In genomic region chrX:19869195-19869594, GRCh38 we compare ENCODE assay signal across 25 cellular contexts. TPM values are rescaled to one million over a fixed set of nuclear protein-coding genes. Genes with fewer than 3 reads are reported as not detected.
DNase-seq lines count a peak whose midpoint lies in the region; ATAC-seq, FAIRE-seq and TF ChIP-seq lines count a peak whose summit lies in the region.
"Had no signal": no experiment of that assay in that cellular context is flagged by ENCODE, and none has a peak within 500 bp of the region (broad histone marks: within the 10 kb centered on the region; RNA-seq: fewer than 3 reads in every experiment).

No MANE protein-coding gene starts in this region.

- peak overlapping the region; percentile 13 for H3K4me2 ChIP-seq in MM.1S (ENCODE audit: low read depth, low read length)
- peak overlapping the region; percentile 67 for H3K4me2 ChIP-seq in GM12878 (ENCODE audit: control insufficient read depth, insufficient read depth)

- H2AFZ ChIP-seq in MM.1S (ENCODE audit: low read length) (no peak overlapping the region), GM12878 (ENCODE audit: control insufficient read depth, low read depth, low read length) (no peak overlapping the region)
- H2AFZ ChIP-seq: GM23248 had no signal

- H3F3A ChIP-seq in MM.1S (ENCODE audit: insufficient read depth, low read length): no peaks in the 10 kb centered on the region

- peaks cover 59% of the 10 kb centered on the region for H3K4me1 ChIP-seq in MM.1S (ENCODE audit: low read length)
- H3K4me1 ChIP-seq in GM12878 (ENCODE audit: control insufficient read depth, insufficient read depth, low read length): peaks cover 62% of the 10 kb centered on the region

- no peak for FAIRE-seq in GM12878 (lab: Jason Lieb, UNC)
- FAIRE-seq: colon, endometrium, TTC549 had no signal

- CTCF ChIA-PET in CD4-positive, alpha-beta T cell (lab: Charles Lee): no interaction called here
- CTCF ChIA-PET in GM12878 (lab: Yijun Ruan, JAX): interaction anchor here (1.2 to 2.0 kb wide), 2 partner anchors 13 to 123 kb away, joined by 3 to 4 read pairs; no protein-coding TSS in a partner anchor

- POLR2A ChIA-PET in CD4-positive, alpha-beta T cell (lab: Charles Lee): interaction anchor here (0.7 to 1.7 kb wide), 4 partner anchors 20 to 70 kb away, joined by 3 to 5 read pairs (median 4); no protein-coding TSS in a partner anchor
- POLR2A ChIA-PET in GM12878 (lab: Charles Lee): interaction anchor here (0.7 to 2.2 kb wide), 3 partner anchors 9 to 123 kb away, joined by 3 to 9 read pairs (median 3); no protein-coding TSS in a partner anchor

- H3K36me3 Mint-ChIP-seq in CD4-positive, alpha-beta T cell (ENCODE audit: low read depth): no peaks in the 10 kb centered on the region
- H3K36me3 Mint-ChIP-seq: activated CD4-positive, alpha-beta memory T cell treated with anti-CD3 and anti-CD28 coated beads for 36 hours; activated naive CD4-positive, alpha-beta T cell treated with anti-CD3 and anti-CD28 coated beads, Interleukin-2, amount 50 U/mL, for 72 hours had no signal

- peaks cover 75% of the 10 kb centered on the region for H3K4me1 Mint-ChIP-seq in CD4-positive, alpha-beta T cell (ENCODE audit: low read depth)

- TF ChIP-seq POLR2A in GM12878 (IDR thresholded peaks at IDR 0.05; ENCODE audit: low read depth, low read length): no peak

- no peak overlapping the region for H3K27ac ChIP-seq in CD4-positive, alpha-beta T cell (ENCODE audit: low read depth, low read length)
- H3K27ac ChIP-seq in MM.1S (ENCODE audit: low read length) (no peak overlapping the region), GM12878 (ENCODE audit: control insufficient read depth, insufficient read depth) (peak overlapping the region; percentile 86), coronary artery (no peak overlapping the region)
- H3K27ac ChIP-seq: GM23248, psoas muscle, skin epidermis had no signal

- no peaks in the 10 kb centered on the region for H3K9me2 ChIP-seq in MM.1S (replicated peaks; ENCODE audit: insufficient read depth, low read length)

- H3K9ac ChIP-seq in MM.1S (ENCODE audit: low read length) (no peak overlapping the region), GM12878 (ENCODE audit: control insufficient read depth, insufficient read depth, low read length) (no peak overlapping the region)
- H3K9ac ChIP-seq: GM23248 had no signal

- H3K4me3 ChIP-seq in MM.1S (ENCODE audit: low read length) (no peak overlapping the region), GM12878 (no peak overlapping the region), coronary artery (no peak overlapping the region)
- H3K4me3 ChIP-seq: GM23248, left lung, psoas muscle, skin epidermis had no signal

- H3K27me3 Mint-ChIP-seq in CD4-positive, alpha-beta T cell: no peaks in the 10 kb centered on the region
- H3K27me3 Mint-ChIP-seq: activated CD4-positive, alpha-beta memory T cell treated with anti-CD3 and anti-CD28 coated beads for 36 hours had no signal

- no peaks in the 10 kb centered on the region for H3K36me3 ChIP-seq in MM.1S (replicated peaks; ENCODE audit: insufficient read depth, low read length)
- H3K36me3 ChIP-seq in GM12878 (ENCODE audit: control insufficient read depth in 2 of 2, insufficient read depth in 2 of 2, low read length in 1 of 2): no peaks in the 10 kb centered on the region; a peak in 2 of 4 replicates
- H3K36me3 ChIP-seq: left lung had no signal

- no peaks in the 10 kb centered on the region for H3K27me3 ChIP-seq in CD4-positive, alpha-beta T cell (ENCODE audit: control insufficient read depth, insufficient read depth, low read length)
- no peaks in the 10 kb centered on the region for H3K27me3 ChIP-seq in MM.1S (replicated peaks; ENCODE audit: insufficient read depth, low read length)
- no peaks in the 10 kb centered on the region for H3K27me3 ChIP-seq in GM12878 (replicated peaks in 1 of 2; ENCODE audit: control insufficient read depth in 2 of 2, insufficient read depth in 2 of 2, low read length in 1 of 2)
- H3K27me3 ChIP-seq: left lung had no signal

- BruUV-seq in GM12878 (replicated peaks; lab: Mats Ljungman, UMichigan): no TSS peak

- H3K9me3 ChIP-seq in CD4-positive, alpha-beta T cell (ENCODE audit: control insufficient read depth, low read length): no peaks in the 10 kb centered on the region
- no peaks in the 10 kb centered on the region for H3K9me3 ChIP-seq in MM.1S (replicated peaks; ENCODE audit: insufficient read depth, low read length)
- no peaks in the 10 kb centered on the region; the same call in 2 of the 3 replicates for H3K9me3 ChIP-seq in GM12878 (replicated peaks; ENCODE audit: control insufficient read depth, insufficient read depth, low read length)
- H3K9me3 ChIP-seq: left lung, psoas muscle had no signal

- no peak overlapping the region for H3K4me3 Mint-ChIP-seq in CD4-positive, alpha-beta T cell
- H3K4me3 Mint-ChIP-seq: activated CD4-positive, alpha-beta memory T cell treated with anti-CD3 and anti-CD28 coated beads for 36 hours had no signal

- 23% methylated on average over 3 of the region's 3 CpGs for WGBS in GM12878 (ENCODE audit: insufficient coverage, insufficient replicate concordance, low lambda C conversion rate, missing lambda C conversion rate)

- in situ Hi-C loops in GM12878 (cut with MboI): loop anchor here (10.0 kb wide), 1 partner anchor 1014 kb away; no protein-coding TSS in a partner anchor
- in situ Hi-C loops in GM13977 (cut with MboI; ENCODE audit: low pct_unique_long_range_greater_than_20kb, low sequenced_read_pairs, unreplicated experiment): no loop called here

- peak; percentile 40 for ATAC-seq in CD4-positive, alpha-beta T cell (ENCODE audit: poor library complexity)
- ATAC-seq in GM12878: no peak
- ATAC-seq: left lung, PC-3, psoas muscle had no signal

- no peak for TF ChIP-seq CTCF in CD4-positive, alpha-beta T cell (IDR thresholded peaks at IDR 0.05)
- TF ChIP-seq CTCF in MM.1S (IDR thresholded peaks at IDR 0.05; ENCODE audit: low read length) (no peak), GM12878 (IDR thresholded peaks at IDR 0.05 in 2 of 3, conservative IDR thresholded peaks at IDR 0.05 in 1 of 3; ENCODE audit: control insufficient read depth in 2 of 3, extremely low read depth in 1 of 3, insufficient read depth in 1 of 3, low read depth in 3 of 3, low read length in 3 of 3) (no peak), GM13977 (IDR thresholded peaks at IDR 0.05; ENCODE audit: extremely low read depth, insufficient read depth, missing control alignments) (no peak), coronary artery (IDR thresholded peaks at IDR 0.05) (no peak)

- H4K20me1 ChIP-seq in MM.1S (ENCODE audit: insufficient read depth, low read length): no peaks in the 10 kb centered on the region
- H4K20me1 ChIP-seq in GM12878 (ENCODE audit: control insufficient read depth, insufficient read depth): no peaks in the 10 kb centered on the region

- no peak for TF ChIP-seq RAD21 in GM12878 (IDR thresholded peaks at IDR 0.05; ENCODE audit: insufficient read depth, low read depth, low read length)

- no peaks in the 10 kb centered on the region for H3K9me3 Mint-ChIP-seq in CD4-positive, alpha-beta T cell
- H3K9me3 Mint-ChIP-seq: activated CD4-positive, alpha-beta memory T cell treated with anti-CD3 and anti-CD28 coated beads for 36 hours; activated naive CD4-positive, alpha-beta T cell treated with anti-CD3 and anti-CD28 coated beads, Interleukin-2, amount 50 U/mL, for 72 hours had no signal

- RAD21 ChIA-PET in GM12878 (lab: Charles Lee; ENCODE audit: unreplicated experiment): interaction anchor here (0.7 to 5.2 kb wide), 7 partner anchors 8 to 129 kb away, joined by 3 to 33 read pairs (median 4); no protein-coding TSS in a partner anchor

- H3K27ac Mint-ChIP-seq in CD4-positive, alpha-beta T cell: peak overlapping the region; percentile 74
- H3K27ac Mint-ChIP-seq: activated naive CD4-positive, alpha-beta T cell treated with anti-CD3 and anti-CD28 coated beads, Interleukin-2, amount 50 U/mL, for 72 hours had no signal

- no peak for TF ChIP-seq EP300 in GM12878 (IDR thresholded peaks at IDR 0.05; ENCODE audit: borderline replicate concordance in 1 of 2, control insufficient read depth in 1 of 2, low read depth in 2 of 2, low read length in 2 of 2)

- intact Hi-C loops in CD4-positive, alpha-beta T cell (cut with DNase I, micrococcal nuclease): no loop called here
- intact Hi-C loops in GM12878 (cut with micrococcal nuclease; ENCODE audit: unreplicated experiment): no loop called here

- peak; percentile 23 for DNase-seq in SKM-1 treated with dmso at 0.1 percent for 144 hours (lab: John Stamatoyannopoulos, UW; ENCODE audit: unreplicated experiment)
- DNase-seq in SKM-1 (lab: John Stamatoyannopoulos, UW; ENCODE audit: unreplicated experiment): no peak
- DNase-seq in CD4-positive, alpha-beta T cell: no peak
- no peak for DNase-seq in MM.1S
- DNase-seq in GM12878 (ENCODE audit: low read depth, low spot score): no peak
- DNase-seq in Ammon's horn (ENCODE audit: low spot score): no peak
- DNase-seq in GM13977 (ENCODE audit: low spot score): no peak
- no peak for DNase-seq in coronary artery (ENCODE audit: low spot score)
- DNase-seq: activated CD4-positive, alpha-beta memory T cell treated with anti-CD3 and anti-CD28 coated beads for 36 hours; activated T-cell treated with anti-CD3 and anti-CD28 coated beads, Interleukin-2, amount 50 U/mL, for 1 hour; CD8-positive, alpha-beta memory T cell; DMS79 treated with DMSO at 0.1 percent for 48 hours; GM23248; Kasumi-1; left lung; midbrain; NCI-H1417; NCI-H510A treated with DMSO at 0.1 percent for 48 hours; PC-3; psoas muscle had no signal

- H3K79me2 ChIP-seq in MM.1S (ENCODE audit: low read length) (peaks cover 26% of the 10 kb centered on the region), GM12878 (ENCODE audit: control insufficient read depth, insufficient read depth, low read length) (peaks cover 92% of the 10 kb centered on the region)

- SMC1A ChIA-PET in GM12878 (lab: Charles Lee; ENCODE audit: uncharacterized antibody, unreplicated experiment): interaction anchor here (0.8 to 5.2 kb wide), 4 partner anchors 14 to 192 kb away, joined by 3 to 37 read pairs (median 4); no protein-coding TSS in a partner anchor

RNA-seq across cellular contexts. Expression of gene SH3KBP1, which starts 18.2 kb away (rescaled TPM):
- total RNA-seq in CD4-positive, alpha-beta T cell: 10 to 100 TPM; 64.7 to 65.9 TPM
- 127 and 135 TPM in 2 replicates for total RNA-seq in GM12878 (2013; cell fraction: nucleolus; rRNA removed)
- total RNA-seq in GM12878 (2014; rRNA removed): 62.9 and 64.1 TPM in 2 replicates
- 93.8 and 97.0 TPM in 2 replicates for total RNA-seq in GM12878 (2014; rRNA removed; fragmentation: Illumina TruSeq; extraction: Trizol)
- total RNA-seq in GM12878 (2021): 133 and 147 TPM in 2 replicates
- polyA plus RNA-seq in GM12878 (2011; ENCODE audit: low read depth): 47.8 TPM
- 196 and 229 TPM in 2 replicates for polyA plus RNA-seq in GM12878 (2011; rRNA removed)
- polyA plus RNA-seq in GM12878 (2011; cell fraction: cytosol; rRNA removed): 102 and 107 TPM in 2 replicates
- 109 and 117 TPM in 2 replicates for polyA plus RNA-seq in GM12878 (2011; cell fraction: nucleus; rRNA removed)
- polyA plus RNA-seq in GM12878 (2012): 97.8 and 124 TPM in 2 replicates
- 138 and 150 TPM in 2 replicates for polyA plus RNA-seq in GM12878 (2014; fragmentation: Illumina TruSeq; extraction: Trizol)
- 10 to 100 TPM; 19.4 to 29.4 TPM for polyA plus RNA-seq in GM12878 (2014; fragmentation: Nextera tagmentation; extraction: Ambion mirVana)
- polyA plus RNA-seq in GM12878 (2014; rRNA removed): 77.0 and 88.7 TPM in 2 replicates
- 100 to 1,000 TPM; 202 to 208 TPM for polyA plus RNA-seq in GM12878 (2016; fragmentation: Nextera tagmentation; extraction: Ambion mirVana)
- 189 and 277 TPM in 2 replicates for polyA minus RNA-seq in GM12878 (2011; rRNA and poly(A)+ RNA removed)
- polyA minus RNA-seq in GM12878 (2011; cell fraction: cytosol; rRNA and poly(A)+ RNA removed): 51.5 and 57.2 TPM in 2 replicates
- polyA minus RNA-seq in GM12878 (2011; cell fraction: nucleus; rRNA and poly(A)+ RNA removed): 31.6 and 79.4 TPM in 2 replicates
